ENCODE assay signal across 23 cellular contexts in the genomic region with DNA sequence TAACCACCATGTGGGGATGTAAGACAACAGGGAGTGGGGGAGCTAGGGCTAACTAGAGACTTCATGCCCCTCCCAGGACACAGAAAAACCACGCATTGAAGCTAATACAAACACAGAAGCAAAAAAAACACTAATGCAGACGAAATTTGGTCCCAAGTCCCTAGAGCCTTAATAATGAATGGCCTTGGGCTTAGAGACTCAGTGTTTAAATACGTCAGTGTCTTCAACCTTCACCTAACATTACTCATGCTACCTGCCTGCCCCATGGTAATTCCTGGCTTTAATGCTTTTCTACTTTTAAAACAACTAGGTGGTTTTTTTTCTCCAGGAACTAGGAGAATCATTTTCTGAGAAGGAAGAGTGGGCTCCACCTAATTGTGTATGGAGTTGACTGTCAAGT.
"Had no signal": no experiment of that assay in that cellular context is flagged by ENCODE, and none has a peak within 500 bp of the region (broad histone marks: within the 10 kb centered on the region; RNA-seq: fewer than 3 reads in every experiment).

No MANE protein-coding gene starts in this region.

- H3K4me3 ChIP-seq: coronary artery, dorsolateral prefrontal cortex, esophagus squamous epithelium, gastrocnemius medialis, heart right ventricle, left lung, lower lobe of right lung, mucosa of descending colon had no signal

- H3K4me1 ChIP-seq: left lung had no signal

- H3K27ac ChIP-seq: coronary artery, dorsolateral prefrontal cortex, epithelial cell of prostate, gastrocnemius medialis, heart right ventricle, left lung, lower lobe of right lung had no signal

- H3K4me3 Mint-ChIP-seq: effector memory CD8-positive, alpha-beta T cell; endodermal cell; mesothelial cell of epicardium had no signal

- H3K27ac Mint-ChIP-seq: effector memory CD8-positive, alpha-beta T cell; endodermal cell; mesothelial cell of epicardium had no signal

- H3K9me3 Mint-ChIP-seq: effector memory CD8-positive, alpha-beta T cell had no signal

- ATAC-seq: effector memory CD8-positive, alpha-beta T cell; gastrocnemius medialis; heart right ventricle; left cardiac atrium; left lung; left ventricle myocardium superior; lower lobe of right lung; mucosa of descending colon had no signal

- H3K9me3 ChIP-seq: esophagus squamous epithelium, gastrocnemius medialis, left lung, lower lobe of right lung, mucosa of descending colon had no signal

- DNase-seq: dermis blood vessel endothelial cell; dorsolateral prefrontal cortex; effector CD8-positive, alpha-beta T cell; effector memory CD8-positive, alpha-beta T cell; endodermal cell; erythroblast; esophagus squamous epithelium; foreskin fibroblast; foreskin melanocyte; gastrocnemius medialis; glutamatergic neuron; head of caudate nucleus; heart right ventricle; hippocampal formation; left cardiac atrium; left lung; left ventricle myocardium superior; lower lobe of right lung; mesenchymal stem cell; mucosa of descending colon had no signal

- H3K36me3 ChIP-seq: esophagus squamous epithelium, gastrocnemius medialis, heart right ventricle, left lung, lower lobe of right lung had no signal

- H3K4me1 Mint-ChIP-seq: endodermal cell had no signal

- H3K27me3 Mint-ChIP-seq: effector memory CD8-positive, alpha-beta T cell had no signal

- H3K36me3 Mint-ChIP-seq: mesothelial cell of epicardium had no signal

- H3K27me3 ChIP-seq: dorsolateral prefrontal cortex, esophagus squamous epithelium, gastrocnemius medialis, heart right ventricle, left lung had no signal
